ENCODE assay signal across 1 cellular context in the genomic region with DNA sequence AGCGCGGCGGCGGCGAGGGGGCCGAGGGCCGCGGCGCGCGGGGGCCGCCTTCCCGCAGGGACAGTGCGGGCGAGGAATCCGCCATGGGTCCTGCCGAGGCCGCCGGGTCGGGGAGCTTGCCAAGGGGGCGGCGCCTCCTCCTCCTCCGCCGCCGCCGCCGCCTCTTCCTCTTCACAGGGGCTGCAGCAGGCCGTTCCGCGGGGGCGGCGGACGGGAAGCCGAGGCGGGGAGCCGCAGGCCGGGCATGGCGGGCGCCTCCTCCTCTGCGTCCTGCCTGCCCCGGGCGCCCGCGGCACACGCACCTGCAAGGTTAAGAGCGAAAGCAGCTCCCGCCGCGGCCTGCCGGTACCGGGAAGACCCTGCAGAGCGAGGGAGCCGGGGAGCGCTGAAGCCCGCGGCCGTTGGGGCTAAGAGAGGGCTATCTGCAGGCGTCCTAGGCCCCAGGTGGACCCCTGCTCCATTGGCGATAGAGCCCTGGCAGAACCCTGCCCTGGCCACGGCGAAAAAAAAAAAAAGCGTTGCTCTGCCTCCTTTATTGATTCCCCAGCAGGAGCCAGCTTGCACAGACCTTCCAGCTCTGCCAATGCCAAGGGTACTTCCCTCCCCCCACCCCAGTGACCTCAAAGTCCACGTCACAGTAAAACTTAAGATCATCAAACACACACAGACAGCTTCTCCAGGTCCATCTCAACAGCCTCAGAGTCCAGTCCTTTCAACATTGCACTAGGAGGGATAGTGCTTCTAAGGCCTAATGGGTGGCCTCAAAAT.
TF ChIP-seq lines count a peak whose summit lies in the region.

A gene with protein sequence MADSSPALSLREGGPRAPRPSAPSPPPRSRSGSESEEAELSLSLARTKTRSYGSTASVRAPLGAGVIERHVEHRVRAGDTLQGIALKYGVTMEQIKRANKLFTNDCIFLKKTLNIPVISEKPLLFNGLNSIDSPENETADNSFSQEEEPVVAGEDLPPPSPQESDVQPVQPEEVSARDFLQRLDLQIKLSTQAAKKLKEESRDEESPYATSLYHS (minus strand): TSS at position 118 of the 768 bp plus-strand sequence. CDS start 33 bp downstream, at position 85.

TF ChIP-seq in K562, 482 proteins besides CTCF, POLR2A, EP300 and RAD21 (continued from another document and continues in another):
- TF ChIP-seq ZNF583 (CRISPR knock-in tag; IDR thresholded peaks at IDR 0.05) (no peak), ZNF561 (CRISPR knock-in tag; conservative IDR thresholded peaks at IDR 0.05) (no peak), YBX1 (IDR thresholded peaks at IDR 0.05) (no peak), HDAC2 (IDR thresholded peaks at IDR 0.05) (no peak), POLR2AphosphoS5 (IDR thresholded peaks at IDR 0.05; ENCODE audit: control insufficient read depth, insufficient read depth, low read depth, low read length) (no peak), SMARCC2 (IDR thresholded peaks at IDR 0.05; ENCODE audit: low read depth) (no peak), KDM2B (CRISPR knock-in tag; IDR thresholded peaks at IDR 0.05) (no peak), ZNF354B (CRISPR knock-in tag; IDR thresholded peaks at IDR 0.05) (no peak), ATF1 (CRISPR knock-in tag; IDR thresholded peaks at IDR 0.05) (no peak), ATF1 (tag; IDR thresholded peaks at IDR 0.05) (peak; percentile 80), SP1 (CRISPR knock-in tag; IDR thresholded peaks at IDR 0.05) (no peak), YY1 (IDR thresholded peaks at IDR 0.05; ENCODE audit: borderline replicate concordance in 1 of 3, control insufficient read depth in 1 of 3, extremely low read depth in 1 of 3, insufficient read depth in 3 of 3, insufficient read length in 1 of 3, insufficient replicate concordance in 2 of 3, low read depth in 1 of 3, low read length in 2 of 3) (peak in 2 of 3 experiments; percentile 70 to 81), ZC3H4 (CRISPR knock-in tag; IDR thresholded peaks at IDR 0.05; ENCODE audit: borderline replicate concordance) (no peak), RUNX1 (IDR thresholded peaks at IDR 0.05; ENCODE audit: low read depth) (no peak), ZNF3 (CRISPR knock-in tag; IDR thresholded peaks at IDR 0.05) (no peak), BCOR (IDR thresholded peaks at IDR 0.05) (no peak), PHB (CRISPR knock-in tag; IDR thresholded peaks at IDR 0.05) (no peak), ESRRA (IDR thresholded peaks at IDR 0.05; ENCODE audit: borderline replicate concordance, low read depth) (no peak), POLR2H (tag; IDR thresholded peaks at IDR 0.05; ENCODE audit: low read depth) (no peak), ZNF134 (CRISPR knock-in tag; conservative IDR thresholded peaks at IDR 0.05) (no peak), EHMT2 (IDR thresholded peaks at IDR 0.05) (no peak), NBN (IDR thresholded peaks at IDR 0.05; ENCODE audit: low read depth) (no peak), WHSC1 (IDR thresholded peaks at IDR 0.05; ENCODE audit: low read length) (no peak), BRD9 (IDR thresholded peaks at IDR 0.05; ENCODE audit: low read depth, partially characterized antibody) (no peak), ZFP36 (IDR thresholded peaks at IDR 0.05; ENCODE audit: low read depth, low read length, partially characterized antibody) (no peak), GTF2F1 (IDR thresholded peaks at IDR 0.05; ENCODE audit: low read depth, low read length) (no peak), HDAC6 (IDR thresholded peaks at IDR 0.05; ENCODE audit: low read depth, low read length) (no peak), ZNF316 (IDR thresholded peaks at IDR 0.05) (no peak), HMGN3 (IDR thresholded peaks at IDR 0.05; ENCODE audit: borderline replicate concordance, extremely low read depth, insufficient read length, low read depth, low read length) (no peak), PTRF (tag; IDR thresholded peaks at IDR 0.05) (no peak), NCOR1 (IDR thresholded peaks at IDR 0.05) (no peak), CSDE1 (IDR thresholded peaks at IDR 0.05) (no peak), TBL1XR1 (IDR thresholded peaks at IDR 0.05; ENCODE audit: low read length in 2 of 2) (no peak), SMARCA5 (IDR thresholded peaks at IDR 0.05) (no peak), LCOR (CRISPR knock-in tag; IDR thresholded peaks at IDR 0.05) (no peak)
- TF ChIP-seq, protein P1, sequence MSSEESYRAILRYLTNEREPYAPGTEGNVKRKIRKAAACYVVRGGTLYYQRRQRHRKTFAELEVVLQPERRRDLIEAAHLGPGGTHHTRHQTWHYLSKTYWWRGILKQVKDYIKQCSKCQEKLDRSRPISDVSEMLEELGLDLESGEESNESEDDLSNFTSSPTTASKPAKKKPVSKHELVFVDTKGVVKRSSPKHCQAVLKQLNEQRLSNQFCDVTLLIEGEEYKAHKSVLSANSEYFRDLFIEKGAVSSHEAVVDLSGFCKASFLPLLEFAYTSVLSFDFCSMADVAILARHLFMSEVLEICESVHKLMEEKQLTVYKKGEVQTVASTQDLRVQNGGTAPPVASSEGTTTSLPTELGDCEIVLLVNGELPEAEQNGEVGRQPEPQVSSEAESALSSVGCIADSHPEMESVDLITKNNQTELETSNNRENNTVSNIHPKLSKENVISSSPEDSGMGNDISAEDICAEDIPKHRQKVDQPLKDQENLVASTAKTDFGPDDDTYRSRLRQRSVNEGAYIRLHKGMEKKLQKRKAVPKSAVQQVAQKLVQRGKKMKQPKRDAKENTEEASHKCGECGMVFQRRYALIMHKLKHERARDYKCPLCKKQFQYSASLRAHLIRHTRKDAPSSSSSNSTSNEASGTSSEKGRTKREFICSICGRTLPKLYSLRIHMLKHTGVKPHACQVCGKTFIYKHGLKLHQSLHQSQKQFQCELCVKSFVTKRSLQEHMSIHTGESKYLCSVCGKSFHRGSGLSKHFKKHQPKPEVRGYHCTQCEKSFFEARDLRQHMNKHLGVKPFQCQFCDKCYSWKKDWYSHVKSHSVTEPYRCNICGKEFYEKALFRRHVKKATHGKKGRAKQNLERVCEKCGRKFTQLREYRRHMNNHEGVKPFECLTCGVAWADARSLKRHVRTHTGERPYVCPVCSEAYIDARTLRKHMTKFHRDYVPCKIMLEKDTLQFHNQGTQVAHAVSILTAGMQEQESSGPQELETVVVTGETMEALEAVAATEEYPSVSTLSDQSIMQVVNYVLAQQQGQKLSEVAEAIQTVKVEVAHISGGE (CRISPR knock-in tag; IDR thresholded peaks at IDR 0.05), result peak in 1 of 3 experiments; percentile 49; a peak in 2 of 6 replicates
- TF ChIP-seq, protein P2, sequence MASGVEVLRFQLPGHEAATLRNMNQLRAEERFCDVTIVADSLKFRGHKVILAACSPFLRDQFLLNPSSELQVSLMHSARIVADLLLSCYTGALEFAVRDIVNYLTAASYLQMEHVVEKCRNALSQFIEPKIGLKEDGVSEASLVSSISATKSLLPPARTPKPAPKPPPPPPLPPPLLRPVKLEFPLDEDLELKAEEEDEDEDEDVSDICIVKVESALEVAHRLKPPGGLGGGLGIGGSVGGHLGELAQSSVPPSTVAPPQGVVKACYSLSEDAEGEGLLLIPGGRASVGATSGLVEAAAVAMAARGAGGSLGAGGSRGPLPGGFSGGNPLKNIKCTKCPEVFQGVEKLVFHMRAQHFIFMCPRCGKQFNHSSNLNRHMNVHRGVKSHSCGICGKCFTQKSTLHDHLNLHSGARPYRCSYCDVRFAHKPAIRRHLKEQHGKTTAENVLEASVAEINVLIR (CRISPR knock-in tag; IDR thresholded peaks at IDR 0.05), result no peak
- TF ChIP-seq, protein P3, sequence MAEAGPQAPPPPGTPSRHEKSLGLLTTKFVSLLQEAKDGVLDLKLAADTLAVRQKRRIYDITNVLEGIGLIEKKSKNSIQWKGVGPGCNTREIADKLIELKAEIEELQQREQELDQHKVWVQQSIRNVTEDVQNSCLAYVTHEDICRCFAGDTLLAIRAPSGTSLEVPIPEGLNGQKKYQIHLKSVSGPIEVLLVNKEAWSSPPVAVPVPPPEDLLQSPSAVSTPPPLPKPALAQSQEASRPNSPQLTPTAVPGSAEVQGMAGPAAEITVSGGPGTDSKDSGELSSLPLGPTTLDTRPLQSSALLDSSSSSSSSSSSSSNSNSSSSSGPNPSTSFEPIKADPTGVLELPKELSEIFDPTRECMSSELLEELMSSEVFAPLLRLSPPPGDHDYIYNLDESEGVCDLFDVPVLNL (CRISPR knock-in tag; IDR thresholded peaks at IDR 0.05; ENCODE audit: low read depth), result no peak
- TF ChIP-seq, protein P4, sequence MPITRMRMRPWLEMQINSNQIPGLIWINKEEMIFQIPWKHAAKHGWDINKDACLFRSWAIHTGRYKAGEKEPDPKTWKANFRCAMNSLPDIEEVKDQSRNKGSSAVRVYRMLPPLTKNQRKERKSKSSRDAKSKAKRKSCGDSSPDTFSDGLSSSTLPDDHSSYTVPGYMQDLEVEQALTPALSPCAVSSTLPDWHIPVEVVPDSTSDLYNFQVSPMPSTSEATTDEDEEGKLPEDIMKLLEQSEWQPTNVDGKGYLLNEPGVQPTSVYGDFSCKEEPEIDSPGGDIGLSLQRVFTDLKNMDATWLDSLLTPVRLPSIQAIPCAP (CRISPR knock-in tag; IDR thresholded peaks at IDR 0.05; ENCODE audit: borderline replicate concordance), result no peak
- TF ChIP-seq, protein P5, sequence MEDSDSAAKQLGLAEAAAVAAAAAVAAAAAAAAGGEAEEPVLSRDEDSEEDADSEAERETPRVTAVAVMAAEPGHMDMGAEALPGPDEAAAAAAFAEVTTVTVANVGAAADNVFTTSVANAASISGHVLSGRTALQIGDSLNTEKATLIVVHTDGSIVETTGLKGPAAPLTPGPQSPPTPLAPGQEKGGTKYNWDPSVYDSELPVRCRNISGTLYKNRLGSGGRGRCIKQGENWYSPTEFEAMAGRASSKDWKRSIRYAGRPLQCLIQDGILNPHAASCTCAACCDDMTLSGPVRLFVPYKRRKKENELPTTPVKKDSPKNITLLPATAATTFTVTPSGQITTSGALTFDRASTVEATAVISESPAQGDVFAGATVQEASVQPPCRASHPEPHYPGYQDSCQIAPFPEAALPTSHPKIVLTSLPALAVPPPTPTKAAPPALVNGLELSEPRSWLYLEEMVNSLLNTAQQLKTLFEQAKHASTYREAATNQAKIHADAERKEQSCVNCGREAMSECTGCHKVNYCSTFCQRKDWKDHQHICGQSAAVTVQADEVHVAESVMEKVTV (CRISPR knock-in tag; IDR thresholded peaks at IDR 0.05), result no peak
- TF ChIP-seq, protein P6, sequence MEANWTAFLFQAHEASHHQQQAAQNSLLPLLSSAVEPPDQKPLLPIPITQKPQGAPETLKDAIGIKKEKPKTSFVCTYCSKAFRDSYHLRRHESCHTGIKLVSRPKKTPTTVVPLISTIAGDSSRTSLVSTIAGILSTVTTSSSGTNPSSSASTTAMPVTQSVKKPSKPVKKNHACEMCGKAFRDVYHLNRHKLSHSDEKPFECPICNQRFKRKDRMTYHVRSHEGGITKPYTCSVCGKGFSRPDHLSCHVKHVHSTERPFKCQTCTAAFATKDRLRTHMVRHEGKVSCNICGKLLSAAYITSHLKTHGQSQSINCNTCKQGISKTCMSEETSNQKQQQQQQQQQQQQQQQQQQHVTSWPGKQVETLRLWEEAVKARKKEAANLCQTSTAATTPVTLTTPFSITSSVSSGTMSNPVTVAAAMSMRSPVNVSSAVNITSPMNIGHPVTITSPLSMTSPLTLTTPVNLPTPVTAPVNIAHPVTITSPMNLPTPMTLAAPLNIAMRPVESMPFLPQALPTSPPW (CRISPR knock-in tag; IDR thresholded peaks at IDR 0.05), result peak; percentile 63
- TF ChIP-seq, protein P7, sequence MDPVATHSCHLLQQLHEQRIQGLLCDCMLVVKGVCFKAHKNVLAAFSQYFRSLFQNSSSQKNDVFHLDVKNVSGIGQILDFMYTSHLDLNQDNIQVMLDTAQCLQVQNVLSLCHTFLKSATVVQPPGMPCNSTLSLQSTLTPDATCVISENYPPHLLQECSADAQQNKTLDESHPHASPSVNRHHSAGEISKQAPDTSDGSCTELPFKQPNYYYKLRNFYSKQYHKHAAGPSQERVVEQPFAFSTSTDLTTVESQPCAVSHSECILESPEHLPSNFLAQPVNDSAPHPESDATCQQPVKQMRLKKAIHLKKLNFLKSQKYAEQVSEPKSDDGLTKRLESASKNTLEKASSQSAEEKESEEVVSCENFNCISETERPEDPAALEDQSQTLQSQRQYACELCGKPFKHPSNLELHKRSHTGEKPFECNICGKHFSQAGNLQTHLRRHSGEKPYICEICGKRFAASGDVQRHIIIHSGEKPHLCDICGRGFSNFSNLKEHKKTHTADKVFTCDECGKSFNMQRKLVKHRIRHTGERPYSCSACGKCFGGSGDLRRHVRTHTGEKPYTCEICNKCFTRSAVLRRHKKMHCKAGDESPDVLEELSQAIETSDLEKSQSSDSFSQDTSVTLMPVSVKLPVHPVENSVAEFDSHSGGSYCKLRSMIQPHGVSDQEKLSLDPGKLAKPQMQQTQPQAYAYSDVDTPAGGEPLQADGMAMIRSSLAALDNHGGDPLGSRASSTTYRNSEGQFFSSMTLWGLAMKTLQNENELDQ (CRISPR knock-in tag; IDR thresholded peaks at IDR 0.05; ENCODE audit: borderline replicate concordance), result no peak
- TF ChIP-seq, protein P8, sequence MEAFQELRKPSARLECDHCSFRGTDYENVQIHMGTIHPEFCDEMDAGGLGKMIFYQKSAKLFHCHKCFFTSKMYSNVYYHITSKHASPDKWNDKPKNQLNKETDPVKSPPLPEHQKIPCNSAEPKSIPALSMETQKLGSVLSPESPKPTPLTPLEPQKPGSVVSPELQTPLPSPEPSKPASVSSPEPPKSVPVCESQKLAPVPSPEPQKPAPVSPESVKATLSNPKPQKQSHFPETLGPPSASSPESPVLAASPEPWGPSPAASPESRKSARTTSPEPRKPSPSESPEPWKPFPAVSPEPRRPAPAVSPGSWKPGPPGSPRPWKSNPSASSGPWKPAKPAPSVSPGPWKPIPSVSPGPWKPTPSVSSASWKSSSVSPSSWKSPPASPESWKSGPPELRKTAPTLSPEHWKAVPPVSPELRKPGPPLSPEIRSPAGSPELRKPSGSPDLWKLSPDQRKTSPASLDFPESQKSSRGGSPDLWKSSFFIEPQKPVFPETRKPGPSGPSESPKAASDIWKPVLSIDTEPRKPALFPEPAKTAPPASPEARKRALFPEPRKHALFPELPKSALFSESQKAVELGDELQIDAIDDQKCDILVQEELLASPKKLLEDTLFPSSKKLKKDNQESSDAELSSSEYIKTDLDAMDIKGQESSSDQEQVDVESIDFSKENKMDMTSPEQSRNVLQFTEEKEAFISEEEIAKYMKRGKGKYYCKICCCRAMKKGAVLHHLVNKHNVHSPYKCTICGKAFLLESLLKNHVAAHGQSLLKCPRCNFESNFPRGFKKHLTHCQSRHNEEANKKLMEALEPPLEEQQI (IDR thresholded peaks at IDR 0.05), result no peak
- TF ChIP-seq, protein P9, sequence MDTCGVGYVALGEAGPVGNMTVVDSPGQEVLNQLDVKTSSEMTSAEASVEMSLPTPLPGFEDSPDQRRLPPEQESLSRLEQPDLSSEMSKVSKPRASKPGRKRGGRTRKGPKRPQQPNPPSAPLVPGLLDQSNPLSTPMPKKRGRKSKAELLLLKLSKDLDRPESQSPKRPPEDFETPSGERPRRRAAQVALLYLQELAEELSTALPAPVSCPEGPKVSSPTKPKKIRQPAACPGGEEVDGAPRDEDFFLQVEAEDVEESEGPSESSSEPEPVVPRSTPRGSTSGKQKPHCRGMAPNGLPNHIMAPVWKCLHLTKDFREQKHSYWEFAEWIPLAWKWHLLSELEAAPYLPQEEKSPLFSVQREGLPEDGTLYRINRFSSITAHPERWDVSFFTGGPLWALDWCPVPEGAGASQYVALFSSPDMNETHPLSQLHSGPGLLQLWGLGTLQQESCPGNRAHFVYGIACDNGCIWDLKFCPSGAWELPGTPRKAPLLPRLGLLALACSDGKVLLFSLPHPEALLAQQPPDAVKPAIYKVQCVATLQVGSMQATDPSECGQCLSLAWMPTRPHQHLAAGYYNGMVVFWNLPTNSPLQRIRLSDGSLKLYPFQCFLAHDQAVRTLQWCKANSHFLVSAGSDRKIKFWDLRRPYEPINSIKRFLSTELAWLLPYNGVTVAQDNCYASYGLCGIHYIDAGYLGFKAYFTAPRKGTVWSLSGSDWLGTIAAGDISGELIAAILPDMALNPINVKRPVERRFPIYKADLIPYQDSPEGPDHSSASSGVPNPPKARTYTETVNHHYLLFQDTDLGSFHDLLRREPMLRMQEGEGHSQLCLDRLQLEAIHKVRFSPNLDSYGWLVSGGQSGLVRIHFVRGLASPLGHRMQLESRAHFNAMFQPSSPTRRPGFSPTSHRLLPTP (IDR thresholded peaks at IDR 0.05; ENCODE audit: borderline replicate concordance, extremely low read depth, insufficient read length), result no peak
